ENCODE assay signal across 8 cellular contexts in the genomic region with DNA sequence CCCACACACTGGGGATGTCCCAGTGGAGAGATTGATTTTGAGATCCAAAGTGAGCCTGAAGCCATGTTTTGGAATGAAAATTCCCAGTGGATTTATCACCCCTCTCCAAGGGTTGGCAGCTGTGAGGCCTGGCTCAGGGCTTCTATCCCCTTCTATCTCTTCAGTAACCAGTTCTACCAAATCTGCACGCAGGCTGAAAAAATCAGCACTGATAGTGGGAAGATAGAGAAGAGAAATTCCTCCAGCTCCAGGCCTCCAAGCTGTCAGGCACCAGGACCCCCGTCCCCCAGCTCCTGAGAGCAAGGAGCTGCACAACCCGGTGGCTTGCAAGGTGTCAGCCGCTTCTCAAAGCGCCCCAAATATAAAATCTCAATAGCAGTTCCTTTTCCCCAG. TPM values are rescaled to one million over a fixed set of nuclear protein-coding genes. Genes with fewer than 3 reads are reported as not detected.
A peak's percentile ranks its signal among the peaks of the same experiment; 100 is the strongest.
DNase-seq lines count a peak whose midpoint lies in the region; ATAC-seq and TF ChIP-seq lines count a peak whose summit lies in the region.

No MANE protein-coding gene starts in this region.

- H3K4me3 ChIP-seq in GM12864 (ENCODE audit: low read depth, low read length) (peak overlapping the region; percentile 63), fibroblast of mammary gland (ENCODE audit: control insufficient read depth, low read depth, low read length) (peak overlapping the region; percentile 76)

- DNase-seq in GM12864 (ENCODE audit: low read depth) (no peak), SK-N-DZ (ENCODE audit: low spot score) (peak; percentile 35), fibroblast of mammary gland (ENCODE audit: low read depth) (no peak), sciatic nerve (ENCODE audit: low spot score) (no peak), NAMALWA (ENCODE audit: low spot score) (no peak), epidermal melanocyte (ENCODE audit: insufficient read length, low spot score) (no peak), HuH-7 (ENCODE audit: low spot score) (no peak)
- DNase-seq in stimulated activated CD4-positive, alpha-beta T cell treated with anti-CD3 and anti-CD28 coated beads, Interleukin-1b, Interleukin-23, amount 100 ng/mL, for 48 hours = no peak

- ATAC-seq in sciatic nerve = peak; percentile 2

- TF ChIP-seq CTCF in GM12864 (IDR thresholded peaks at IDR 0.05; ENCODE audit: low read depth, low read length, missing control alignments) (no peak), fibroblast of mammary gland (conservative IDR thresholded peaks at IDR 0.05; ENCODE audit: control insufficient read depth, insufficient read depth, low read depth, low read length) (no peak)

- intact Hi-C loops in sciatic nerve (cut with DNase I) = no loop called here

RNA-seq across cellular contexts. Expression of a gene that starts 1.0 kb away (rescaled TPM):
- polyA plus RNA-seq in SK-N-DZ (2014; cell fraction: cytosol; rRNA removed) = 67.0 and 68.9 TPM in 2 replicates
- 61.8 and 62.1 TPM in 2 replicates for polyA plus RNA-seq in SK-N-DZ (2014; cell fraction: nucleus; rRNA removed)
- 111 TPM for total RNA-seq in sciatic nerve

RNA-seq across cellular contexts. Expression of a gene that starts 6.4 kb away (rescaled TPM):
- polyA plus RNA-seq in SK-N-DZ (2014; cell fraction: cytosol; rRNA removed) = 81.8 and 86.0 TPM in 2 replicates
- 57.3 and 58.1 TPM in 2 replicates for polyA plus RNA-seq in SK-N-DZ (2014; cell fraction: nucleus; rRNA removed)
- total RNA-seq in sciatic nerve = 9.6 TPM

RNA-seq across cellular contexts. Expression of a gene that starts 41.7 kb away (rescaled TPM):
- 65.6 and 92.8 TPM in 2 replicates for polyA plus RNA-seq in SK-N-DZ (2014; cell fraction: cytosol; rRNA removed)
- 75.0 and 114 TPM in 2 replicates for polyA plus RNA-seq in SK-N-DZ (2014; cell fraction: nucleus; rRNA removed)
- 23.0 TPM for total RNA-seq in sciatic nerve

RNA-seq across cellular contexts. Expression of a gene that starts 53.9 kb away (rescaled TPM):
- polyA plus RNA-seq in SK-N-DZ (2014; cell fraction: cytosol; rRNA removed) = 8.2 and 8.3 TPM in 2 replicates
- 2.4 and 4.1 TPM in 2 replicates for polyA plus RNA-seq in SK-N-DZ (2014; cell fraction: nucleus; rRNA removed)
- total RNA-seq in sciatic nerve = 17.3 TPM

RNA-seq across cellular contexts. Expression of a gene that starts 54.8 kb away (rescaled TPM):
- 21.4 and 23.6 TPM in 2 replicates for polyA plus RNA-seq in SK-N-DZ (2014; cell fraction: cytosol; rRNA removed)
- 42.2 and 65.7 TPM in 2 replicates for polyA plus RNA-seq in SK-N-DZ (2014; cell fraction: nucleus; rRNA removed)
- 42.8 TPM for total RNA-seq in sciatic nerve
